ENCODE assay signal across 8 cellular contexts in genomic region chr14:19131553-19131952, GRCh38.
DNase-seq lines count a peak whose midpoint lies in the region; ATAC-seq and TF ChIP-seq lines count a peak whose summit lies in the region.
"Not testable (repeated sequence)": the region's sequence is repeated elsewhere in the genome, so short reads cannot be mapped to it uniquely, and the experiment has no call there.

No MANE protein-coding gene starts in this region.

- not testable (repeated sequence) for H3K27me3 Mint-ChIP-seq in stimulated activated memory B cell treated with anti-CD40 and anti-IgM and Interleukin-4, amounts not matched to agents 10 μg/mL and 1 μg/mL and 100 μg/mL, for 72 hours; stimulated activated naive CD8-positive, alpha-beta T cell treated with anti-CD3 and anti-CD28 coated beads, Interleukin-15, amount 100 ng/mL, for 72 hours

- not testable (repeated sequence) for H3K36me3 Mint-ChIP-seq in stimulated activated memory B cell treated with anti-CD40 and anti-IgM and Interleukin-4, amounts not matched to agents 10 μg/mL and 1 μg/mL and 100 μg/mL, for 72 hours

- not testable (repeated sequence) for TF ChIP-seq CTCF in lower lobe of right lung (IDR thresholded peaks at IDR 0.05); mucosa of descending colon (IDR thresholded peaks at IDR 0.05); upper lobe of left lung (IDR thresholded peaks at IDR 0.05); upper lobe of right lung (IDR thresholded peaks at IDR 0.05)

- not testable (repeated sequence) for H3K9me3 ChIP-seq in right cardiac atrium (ENCODE audit: control insufficient read depth, low read length); lower lobe of right lung; mucosa of descending colon; upper lobe of left lung; upper lobe of right lung

- not testable (repeated sequence) for H3K4me3 Mint-ChIP-seq in stimulated activated memory B cell treated with anti-CD40 and anti-IgM and Interleukin-4, amounts not matched to agents 10 μg/mL and 1 μg/mL and 100 μg/mL, for 72 hours; stimulated activated naive CD8-positive, alpha-beta T cell treated with anti-CD3 and anti-CD28 coated beads, Interleukin-15, amount 100 ng/mL, for 72 hours

- not testable (repeated sequence) for DNase-seq in right cardiac atrium; lower lobe of right lung; mucosa of descending colon; stimulated activated naive CD8-positive, alpha-beta T cell treated with anti-CD3 and anti-CD28 coated beads, Interleukin-15, Interleukin-2, amounts not matched to agents 100 U/mL and 50 U/mL, for 24 hours; stimulated activated naive CD8-positive, alpha-beta T cell treated with anti-CD3 and anti-CD28 coated beads, Interleukin-15, amount 100 ng/mL, for 72 hours; upper lobe of left lung; upper lobe of right lung

- not testable (repeated sequence) for H3K9me3 Mint-ChIP-seq in stimulated activated memory B cell treated with anti-CD40 and anti-IgM and Interleukin-4, amounts not matched to agents 10 μg/mL and 1 μg/mL and 100 μg/mL, for 72 hours; stimulated activated naive CD8-positive, alpha-beta T cell treated with anti-CD3 and anti-CD28 coated beads, Interleukin-15, amount 100 ng/mL, for 72 hours

- not testable (repeated sequence) for TF ChIP-seq EP300 in upper lobe of left lung (IDR thresholded peaks at IDR 0.05)

- not testable (repeated sequence) for H3K27ac ChIP-seq in right cardiac atrium (ENCODE audit: low read length); lower lobe of right lung; upper lobe of left lung; upper lobe of right lung

- WGBS in right cardiac atrium: 91% methylated on average over 1 of the region's 12 CpGs
- WGBS in upper lobe of left lung, 2 donors: no CpG with 5 or more reads among the region's 12 CpGs

- not testable (repeated sequence) for H3K4me3 ChIP-seq in right cardiac atrium (ENCODE audit: low read length); lower lobe of right lung; mucosa of descending colon; upper lobe of left lung; upper lobe of right lung

- not testable (repeated sequence) for H3K4me1 Mint-ChIP-seq in stimulated activated memory B cell treated with anti-CD40 and anti-IgM and Interleukin-4, amounts not matched to agents 10 μg/mL and 1 μg/mL and 100 μg/mL, for 72 hours; stimulated activated naive CD8-positive, alpha-beta T cell treated with anti-CD3 and anti-CD28 coated beads, Interleukin-15, amount 100 ng/mL, for 72 hours

- H3K36me3 ChIP-seq in lower lobe of right lung; mucosa of descending colon (ENCODE audit: low read depth); upper lobe of left lung; upper lobe of right lung: not testable (repeated sequence)

- intact Hi-C loops in right cardiac atrium (cut with DNase I); lower lobe of right lung (cut with DNase I); mucosa of descending colon (cut with DNase I, micrococcal nuclease); upper lobe of right lung (cut with DNase I): not testable (repeated sequence)

- H3K4me1 ChIP-seq in right cardiac atrium (ENCODE audit: control insufficient read depth, insufficient read depth, low read length); lower lobe of right lung; mucosa of descending colon (ENCODE audit: low read depth); upper lobe of left lung; upper lobe of right lung: not testable (repeated sequence)

- H3K27ac Mint-ChIP-seq in stimulated activated memory B cell treated with anti-CD40 and anti-IgM and Interleukin-4, amounts not matched to agents 10 μg/mL and 1 μg/mL and 100 μg/mL, for 72 hours; stimulated activated naive CD8-positive, alpha-beta T cell treated with anti-CD3 and anti-CD28 coated beads, Interleukin-15, amount 100 ng/mL, for 72 hours: not testable (repeated sequence)

- H3K27me3 ChIP-seq in right cardiac atrium (ENCODE audit: control insufficient read depth, insufficient read depth); lower lobe of right lung (ENCODE audit: low read depth); upper lobe of left lung; upper lobe of right lung: not testable (repeated sequence)

- ATAC-seq in right cardiac atrium (peak; percentile 50 to 52), lower lobe of right lung (peak; percentile 59 to 75), mucosa of descending colon (peak; percentile 34), upper lobe of left lung (ENCODE audit: low FRiP score in 2 of 2) (peak; percentile 41 to 83), upper lobe of right lung (peak; percentile 60)
- peak; percentile 56 for ATAC-seq in stimulated activated memory B cell treated with anti-CD40 and anti-IgM and Interleukin-4, amounts not matched to agents 10 μg/mL and 1 μg/mL and 100 μg/mL, for 72 hours
- peak; percentile 40 for ATAC-seq in stimulated activated naive CD8-positive, alpha-beta T cell treated with anti-CD3 and anti-CD28 coated beads, Interleukin-15, Interleukin-2, amounts not matched to agents 100 U/mL and 50 U/mL, for 24 hours
- peak; percentile 72 for ATAC-seq in stimulated activated naive CD8-positive, alpha-beta T cell treated with anti-CD3 and anti-CD28 coated beads, Interleukin-15, amount 100 ng/mL, for 72 hours

- TF ChIP-seq POLR2A in upper lobe of left lung (IDR thresholded peaks at IDR 0.05): not testable (repeated sequence)
